ENCODE assay signal across 1 cellular context in the genomic region with DNA sequence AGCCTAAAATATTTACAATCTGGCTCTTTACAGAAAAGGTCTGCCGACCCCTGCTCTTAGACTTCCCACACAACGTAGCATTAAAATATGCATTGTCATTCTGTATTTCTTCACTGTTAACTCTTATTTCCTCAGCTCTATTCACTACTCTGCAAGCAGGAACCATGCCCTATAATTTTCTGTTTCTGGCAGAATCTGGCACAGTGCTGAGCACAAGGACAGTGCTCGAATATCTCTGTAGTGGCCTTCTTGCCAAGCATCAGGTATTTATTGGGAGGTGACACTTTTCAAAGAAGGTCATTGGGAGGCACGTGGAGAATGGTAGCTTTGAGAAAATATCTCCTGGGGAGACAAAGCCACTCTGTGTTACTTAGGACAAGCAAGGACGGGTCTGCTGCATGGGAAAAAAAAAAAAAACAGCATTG.
TF ChIP-seq lines count a peak whose summit lies in the region.

No MANE protein-coding gene starts in this region.

TF ChIP-seq in K562, 482 proteins besides CTCF, POLR2A, EP300 and RAD21 (continued from another document):
- TF ChIP-seq U2AF1 (optimal IDR thresholded peaks at IDR 0.05; ENCODE audit: low read depth, low read length) (no peak), KDM2B (CRISPR knock-in tag; IDR thresholded peaks at IDR 0.05) (no peak), IRF2 (CRISPR knock-in tag; IDR thresholded peaks at IDR 0.05) (no peak), MAFF (IDR thresholded peaks at IDR 0.05; ENCODE audit: low read length) (peak; percentile 54; the same call in 1 of the 2 replicates), CEBPB (tag; IDR thresholded peaks at IDR 0.05) (peak; percentile 74), MXD1 (CRISPR knock-in tag; IDR thresholded peaks at IDR 0.05; ENCODE audit: borderline replicate concordance, poor library complexity, severe bottlenecking) (no peak), ZNF384 (IDR thresholded peaks at IDR 0.05; ENCODE audit: low read depth, low read length) (no peak), NFE2L1 (tag; IDR thresholded peaks at IDR 0.05; ENCODE audit: borderline replicate concordance, low read depth) (peak; percentile 80), CEBPG (CRISPR knock-in tag; IDR thresholded peaks at IDR 0.05) (no peak), CEBPG (tag; conservative IDR thresholded peaks at IDR 0.05 in 1 of 2, IDR thresholded peaks at IDR 0.05 in 1 of 2) (peak in 1 of 2 experiments; percentile 43; a peak in 1 of 4 replicates), NFE2 (IDR thresholded peaks at IDR 0.05; ENCODE audit: low read depth) (peak; percentile 77), BCL6 (CRISPR knock-in tag; IDR thresholded peaks at IDR 0.05) (no peak), MAFG (tag; conservative IDR thresholded peaks at IDR 0.05) (peak; percentile 90), EGR1 (conservative IDR thresholded peaks at IDR 0.05) (no peak), ZNF695 (CRISPR knock-in tag; IDR thresholded peaks at IDR 0.05) (no peak), TAF7 (tag; IDR thresholded peaks at IDR 0.05) (no peak), ZNF212 (CRISPR knock-in tag; IDR thresholded peaks at IDR 0.05) (no peak), C11orf30 (IDR thresholded peaks at IDR 0.05; ENCODE audit: low read depth) (peak; percentile 53; the same call in 1 of the 2 replicates), MAZ (CRISPR knock-in tag; conservative IDR thresholded peaks at IDR 0.05 in 1 of 2, IDR thresholded peaks at IDR 0.05 in 1 of 2) (no peak)
- TF ChIP-seq, protein P1, sequence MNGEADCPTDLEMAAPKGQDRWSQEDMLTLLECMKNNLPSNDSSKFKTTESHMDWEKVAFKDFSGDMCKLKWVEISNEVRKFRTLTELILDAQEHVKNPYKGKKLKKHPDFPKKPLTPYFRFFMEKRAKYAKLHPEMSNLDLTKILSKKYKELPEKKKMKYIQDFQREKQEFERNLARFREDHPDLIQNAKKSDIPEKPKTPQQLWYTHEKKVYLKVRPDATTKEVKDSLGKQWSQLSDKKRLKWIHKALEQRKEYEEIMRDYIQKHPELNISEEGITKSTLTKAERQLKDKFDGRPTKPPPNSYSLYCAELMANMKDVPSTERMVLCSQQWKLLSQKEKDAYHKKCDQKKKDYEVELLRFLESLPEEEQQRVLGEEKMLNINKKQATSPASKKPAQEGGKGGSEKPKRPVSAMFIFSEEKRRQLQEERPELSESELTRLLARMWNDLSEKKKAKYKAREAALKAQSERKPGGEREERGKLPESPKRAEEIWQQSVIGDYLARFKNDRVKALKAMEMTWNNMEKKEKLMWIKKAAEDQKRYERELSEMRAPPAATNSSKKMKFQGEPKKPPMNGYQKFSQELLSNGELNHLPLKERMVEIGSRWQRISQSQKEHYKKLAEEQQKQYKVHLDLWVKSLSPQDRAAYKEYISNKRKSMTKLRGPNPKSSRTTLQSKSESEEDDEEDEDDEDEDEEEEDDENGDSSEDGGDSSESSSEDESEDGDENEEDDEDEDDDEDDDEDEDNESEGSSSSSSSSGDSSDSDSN (IDR thresholded peaks at IDR 0.05; ENCODE audit: borderline replicate concordance in 1 of 2, low read depth in 2 of 2, low read length in 2 of 2), result no peak
- TF ChIP-seq, protein P2, sequence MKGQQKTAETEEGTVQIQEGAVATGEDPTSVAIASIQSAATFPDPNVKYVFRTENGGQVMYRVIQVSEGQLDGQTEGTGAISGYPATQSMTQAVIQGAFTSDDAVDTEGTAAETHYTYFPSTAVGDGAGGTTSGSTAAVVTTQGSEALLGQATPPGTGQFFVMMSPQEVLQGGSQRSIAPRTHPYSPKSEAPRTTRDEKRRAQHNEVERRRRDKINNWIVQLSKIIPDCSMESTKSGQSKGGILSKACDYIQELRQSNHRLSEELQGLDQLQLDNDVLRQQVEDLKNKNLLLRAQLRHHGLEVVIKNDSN (CRISPR knock-in tag; IDR thresholded peaks at IDR 0.05), result no peak
